22 cellular contexts compared by ENCODE assay signal in genomic region chr18:28124239-28125029, GRCh38. TPM values are rescaled to one million over a fixed set of nuclear protein-coding genes. Genes with fewer than 3 reads are reported as not detected.
DNase-seq lines count a peak whose midpoint lies in the region; ATAC-seq, FAIRE-seq and TF ChIP-seq lines count a peak whose summit lies in the region.
"Had no signal": no experiment of that assay in that cellular context is flagged by ENCODE, and none has a peak within 500 bp of the region (broad histone marks: within the 10 kb centered on the region; RNA-seq: fewer than 3 reads in every experiment).

No MANE protein-coding gene starts in this region.

- peak overlapping the region; percentile 54 for H3K27ac Mint-ChIP-seq in nephron progenitor cell
- H3K27ac Mint-ChIP-seq in activated T-helper 17 cell treated with anti-CD3 and anti-CD28 coated beads, Interleukin-2, amount 50 U/mL, for 72 hours, result no peak overlapping the region
- H3K27ac Mint-ChIP-seq in effector memory CD8-positive, alpha-beta T cell, result no peak overlapping the region
- H3K27ac Mint-ChIP-seq: activated CD8-positive, alpha-beta T cell treated with anti-CD3 and anti-CD28 coated beads, Interleukin-2, amount 10 ng/mL, durations not matched to agents 7 days and 5 days; activated naive CD4-positive, alpha-beta T cell treated with anti-CD3 and anti-CD28 coated beads, Interleukin-2, amount 50 U/mL, for 72 hours; CD8-positive, alpha-beta T cell; natural killer cell treated with Interleukin-12 subunit alpha and Interleukin-12 subunit beta and Interleukin-15 and Interleukin-18, amount 100 ng/mL, for 72 hours; stimulated activated naive B cell treated with anti-CD40 and anti-IgM and Interleukin-4, amounts not matched to agents 10 μg/mL and 1 μg/mL and 100 μg/mL, for 72 hours had no signal

- TF ChIP-seq CTCF in AG10803 (conservative IDR thresholded peaks at IDR 0.05; ENCODE audit: low read length) (no peak), nephron progenitor cell (IDR thresholded peaks at IDR 0.05) (no peak)

- no peaks in the 10 kb centered on the region for H3K27me3 Mint-ChIP-seq in nephron progenitor cell (ENCODE audit: low read depth, poor library complexity)
- H3K27me3 Mint-ChIP-seq in activated T-helper 17 cell treated with anti-CD3 and anti-CD28 coated beads, Interleukin-2, amount 50 U/mL, for 72 hours, result no peaks in the 10 kb centered on the region
- H3K27me3 Mint-ChIP-seq in effector memory CD8-positive, alpha-beta T cell, result no peaks in the 10 kb centered on the region
- H3K27me3 Mint-ChIP-seq: natural killer cell treated with Interleukin-12 subunit alpha and Interleukin-12 subunit beta and Interleukin-15 and Interleukin-18, amount 100 ng/mL, for 72 hours; stimulated activated naive B cell treated with anti-CD40 and anti-IgM and Interleukin-4, amounts not matched to agents 10 μg/mL and 1 μg/mL and 100 μg/mL, for 72 hours had no signal

- H3K4me1 Mint-ChIP-seq in nephron progenitor cell, result peaks cover 50% of the 10 kb centered on the region
- H3K4me1 Mint-ChIP-seq in activated T-helper 17 cell treated with anti-CD3 and anti-CD28 coated beads, Interleukin-2, amount 50 U/mL, for 72 hours, result no peaks in the 10 kb centered on the region
- no peaks in the 10 kb centered on the region for H3K4me1 Mint-ChIP-seq in effector memory CD8-positive, alpha-beta T cell (ENCODE audit: low read depth in 2 of 2)
- H3K4me1 Mint-ChIP-seq: stimulated activated naive B cell treated with anti-CD40 and anti-IgM and Interleukin-4, amounts not matched to agents 10 μg/mL and 1 μg/mL and 100 μg/mL, for 72 hours had no signal

- H3K4me3 ChIP-seq in AG10803 (ENCODE audit: low read length), result no peak overlapping the region
- H3K4me3 ChIP-seq: hepatocyte, thyroid gland had no signal

- peaks cover 25% of the 10 kb centered on the region for H3K36me3 Mint-ChIP-seq in nephron progenitor cell (ENCODE audit: low read depth)
- no peaks in the 10 kb centered on the region for H3K36me3 Mint-ChIP-seq in activated T-helper 17 cell treated with anti-CD3 and anti-CD28 coated beads, Interleukin-2, amount 50 U/mL, for 72 hours (ENCODE audit: low read depth)
- no peaks in the 10 kb centered on the region for H3K36me3 Mint-ChIP-seq in effector memory CD8-positive, alpha-beta T cell (ENCODE audit: insufficient read depth)
- H3K36me3 Mint-ChIP-seq: activated naive CD4-positive, alpha-beta T cell treated with anti-CD3 and anti-CD28 coated beads, Interleukin-2, amount 50 U/mL, for 72 hours; CD8-positive, alpha-beta T cell; natural killer cell treated with Interleukin-12 subunit alpha and Interleukin-12 subunit beta and Interleukin-15 and Interleukin-18, amount 100 ng/mL, for 72 hours; stimulated activated naive B cell treated with anti-CD40 and anti-IgM and Interleukin-4, amounts not matched to agents 10 μg/mL and 1 μg/mL and 100 μg/mL, for 72 hours had no signal

- no peak overlapping the region for H3K4me3 Mint-ChIP-seq in nephron progenitor cell
- no peak overlapping the region for H3K4me3 Mint-ChIP-seq in activated T-helper 17 cell treated with anti-CD3 and anti-CD28 coated beads, Interleukin-2, amount 50 U/mL, for 72 hours
- H3K4me3 Mint-ChIP-seq in effector memory CD8-positive, alpha-beta T cell, result no peak overlapping the region
- H3K4me3 Mint-ChIP-seq: activated CD8-positive, alpha-beta T cell treated with anti-CD3 and anti-CD28 coated beads, Interleukin-2, amount 10 ng/mL, durations not matched to agents 7 days and 5 days; CD8-positive, alpha-beta T cell; natural killer cell treated with Interleukin-12 subunit alpha and Interleukin-12 subunit beta and Interleukin-15 and Interleukin-18, amount 100 ng/mL, for 72 hours; stimulated activated naive B cell treated with anti-CD40 and anti-IgM and Interleukin-4, amounts not matched to agents 10 μg/mL and 1 μg/mL and 100 μg/mL, for 72 hours had no signal

- peak; percentile 43 for DNase-seq in AG10803 (ENCODE audit: low read depth)
- DNase-seq in RPMI7951 (ENCODE audit: low read depth), result peak; percentile 26
- no peak for DNase-seq in nephron progenitor cell
- no peak for DNase-seq in DMS 273 (lab: John Stamatoyannopoulos, UW; ENCODE audit: unreplicated experiment)
- no peak for DNase-seq in effector memory CD8-positive, alpha-beta T cell
- no peak for DNase-seq in Kasumi-1 (lab: John Stamatoyannopoulos, UW)
- DNase-seq: activated CD8-positive, alpha-beta T cell treated with anti-CD3 and anti-CD28 coated beads, Interleukin-2, amount 10 ng/mL, durations not matched to agents 7 days and 5 days; activated T-cell treated with anti-CD3 and anti-CD28 coated beads, Interleukin-2, amount 50 U/mL, for 48 hours; CD8-positive, alpha-beta T cell; DMS79 treated with DMSO at 0.1 percent for 48 hours; NCI-H146; NCI-H2227 treated with DMSO at 0.1 percent for 48 hours; retina; stimulated activated naive B cell treated with anti-CD40 and anti-IgM and Interleukin-4, amounts not matched to agents 10 μg/mL and 1 μg/mL and 100 μg/mL, for 72 hours; thyroid gland had no signal

- H3K9me3 Mint-ChIP-seq in nephron progenitor cell, result no peaks in the 10 kb centered on the region
- H3K9me3 Mint-ChIP-seq in activated T-helper 17 cell treated with anti-CD3 and anti-CD28 coated beads, Interleukin-2, amount 50 U/mL, for 72 hours, result peaks cover 13% of the 10 kb centered on the region
- peaks cover 0 to 4% of the 10 kb centered on the region in 2 donors for H3K9me3 Mint-ChIP-seq in effector memory CD8-positive, alpha-beta T cell

- no peak for ATAC-seq in activated T-helper 17 cell treated with anti-CD3 and anti-CD28 coated beads, Interleukin-2, amount 50 U/mL, for 72 hours (replicated peaks)
- no peak for ATAC-seq in effector memory CD8-positive, alpha-beta T cell (replicated peaks)
- ATAC-seq: activated CD4-positive, CD25-positive, alpha-beta regulatory T cell treated with anti-CD3 and anti-CD28 coated beads, Interleukin-2, amount 50 U/mL, for 24 hours; activated CD8-positive, alpha-beta T cell treated with anti-CD3 and anti-CD28 coated beads, Interleukin-2, amount 10 ng/mL, durations not matched to agents 7 days and 5 days; activated naive CD4-positive, alpha-beta T cell treated with anti-CD3 and anti-CD28 coated beads, Interleukin-2, amount 50 U/mL, for 72 hours; CD8-positive, alpha-beta T cell; natural killer cell treated with Interleukin-12 subunit alpha and Interleukin-12 subunit beta and Interleukin-15 and Interleukin-18, amount 100 ng/mL, for 72 hours; stimulated activated naive B cell treated with anti-CD40 and anti-IgM and Interleukin-4, amounts not matched to agents 10 μg/mL and 1 μg/mL and 100 μg/mL, for 72 hours had no signal

- FAIRE-seq in endometrium (lab: Jason Lieb, UNC), result peak; percentile 46
- FAIRE-seq: RCC 7860 had no signal

RNA-seq across cellular contexts. Expression of gene CDH2, which starts 52.5 kb away (rescaled TPM):
- total RNA-seq in RPMI7951 (2014; rRNA removed; shearing (Covaris generic)), result 35.8 and 43.7 TPM in 2 replicates
- total RNA-seq in activated T-helper 17 cell treated with anti-CD3 and anti-CD28 coated beads, Interleukin-2, amount 50 U/mL, for 72 hours, result under 1 TPM in 1 of 2 donors, not detected in 1; 0.04 TPM

Comparison
In these comparisons a context has a peak if more than half of its experiments do, and no peak if none do; other contexts are left out.
1. DNase-seq: peak in AG10803 (single experiment) and RPMI7951 (single experiment); none in nephron progenitor cell (single experiment), DMS 273 (single experiment), effector memory CD8-positive, alpha-beta T cell (0 of 3) and Kasumi-1 (0 of 2).
2. RNA of gene CDH2, which starts 52.5 kb away (total RNA-seq): 35.8 to 43.7 TPM in RPMI7951; 0.04 TPM in activated T-helper 17 cell treated with anti-CD3 and anti-CD28 coated beads, Interleukin-2, amount 50 U/mL, for 72 hours; every median in the first group is over 10 times any median in the second.